ENCODE assay signal across 31 cellular contexts in genomic region chr13:112831196-112831595, GRCh38.
"Had no signal": no experiment of that assay in that cellular context is flagged by ENCODE, and none has a peak within 500 bp of the region (broad histone marks: within the 10 kb centered on the region; RNA-seq: fewer than 3 reads in every experiment).

No MANE protein-coding gene starts in this region.

- H3K4me3 ChIP-seq: adrenal gland, body of pancreas had no signal

- H3K27ac Mint-ChIP-seq: activated B cell treated with CpG ODN at 0.5 μM for 24 hours; activated CD8-positive, alpha-beta T cell treated with anti-CD3 and anti-CD28 coated beads for 36 hours; activated naive CD4-positive, alpha-beta T cell treated with anti-CD3 and anti-CD28 coated beads for 36 hours; activated naive CD4-positive, alpha-beta T cell treated with anti-CD3 and anti-CD28 coated beads, Interleukin-2, amount 50 U/mL, for 24 hours; activated naive CD8-positive, alpha-beta T cell treated with anti-CD3 and anti-CD28 coated beads for 36 hours; activated naive CD8-positive, alpha-beta T cell treated with anti-CD3 and anti-CD28 coated beads, Interleukin-2, amount 50 U/mL, for 24 hours; activated T-helper 17 cell treated with anti-CD3 and anti-CD28 coated beads, Interleukin-2, amount 50 U/mL, for 72 hours; effector memory CD8-positive, alpha-beta T cell; T-helper 17 cell; T-helper 2 cell treated with Interferon-gamma antibody and Interleukin-4, amounts not matched to agents 5 μg/mL and 100 μg/mL, for 36 hours had no signal

- ATAC-seq: activated CD4-positive, CD25-positive, alpha-beta regulatory T cell treated with anti-CD3 and anti-CD28 coated beads, Interleukin-2, amount 50 U/mL, for 24 hours; activated CD8-positive, alpha-beta T cell treated with anti-CD3 and anti-CD28 coated beads for 36 hours; activated naive CD8-positive, alpha-beta T cell treated with anti-CD3 and anti-CD28 coated beads, Interleukin-2, amount 50 U/mL, for 24 hours; activated T-cell treated with anti-CD3 and anti-CD28 coated beads, Interleukin-2, amount 50 U/mL, for 4 hours; activated T-helper 17 cell treated with anti-CD3 and anti-CD28 coated beads, Interleukin-2, amount 50 U/mL, for 72 hours; body of pancreas; effector memory CD8-positive, alpha-beta T cell; esophagus mucosa; T-helper 17 cell had no signal

- H3K4me1 ChIP-seq: adrenal gland, body of pancreas had no signal

- H3K27me3 ChIP-seq: adrenal gland, body of pancreas had no signal

- H3K9me3 Mint-ChIP-seq: activated B cell treated with CpG ODN at 0.5 μM for 24 hours; activated CD8-positive, alpha-beta T cell treated with anti-CD3 and anti-CD28 coated beads for 36 hours; activated naive CD4-positive, alpha-beta T cell treated with anti-CD3 and anti-CD28 coated beads for 36 hours; activated naive CD4-positive, alpha-beta T cell treated with anti-CD3 and anti-CD28 coated beads, Interleukin-2, amount 50 U/mL, for 24 hours; activated naive CD8-positive, alpha-beta T cell treated with anti-CD3 and anti-CD28 coated beads for 36 hours; activated naive CD8-positive, alpha-beta T cell treated with anti-CD3 and anti-CD28 coated beads, Interleukin-2, amount 50 U/mL, for 24 hours; activated T-cell treated with anti-CD3 and anti-CD28 coated beads, Interleukin-2, amount 50 U/mL, for 4 hours; activated T-helper 17 cell treated with anti-CD3 and anti-CD28 coated beads, Interleukin-2, amount 50 U/mL, for 72 hours; effector memory CD8-positive, alpha-beta T cell; T-helper 2 cell treated with Interferon-gamma antibody and Interleukin-4, amounts not matched to agents 5 μg/mL and 100 μg/mL, for 36 hours had no signal

- DNase-seq: activated B cell treated with CpG ODN at 0.5 μM for 24 hours; activated CD4-positive, alpha-beta T cell treated with anti-CD3 and anti-CD28 coated beads for 48 hours; activated CD4-positive, alpha-beta T cell treated with anti-CD3 and anti-CD28 coated beads, Interleukin-2, amount 50 U/mL, for 1 hour; activated CD4-positive, alpha-beta T cell treated with anti-CD3 and anti-CD28 coated beads, Interleukin-2, amount 50 U/mL, for 48 hours; activated CD8-positive, alpha-beta memory T cell treated with anti-CD3 and anti-CD28 coated beads for 24 hours; activated CD8-positive, alpha-beta T cell treated with anti-CD3 and anti-CD28 coated beads for 36 hours; activated effector memory CD4-positive, alpha-beta T cell treated with anti-CD3 and anti-CD28 coated beads, Interleukin-2, amount 50 U/mL, for 16 hours; activated naive CD4-positive, alpha-beta T cell treated with anti-CD3 and anti-CD28 coated beads for 36 hours; activated naive CD8-positive, alpha-beta T cell treated with anti-CD3 and anti-CD28 coated beads for 36 hours; activated naive CD8-positive, alpha-beta T cell treated with anti-CD3 and anti-CD28 coated beads, Interleukin-2, amount 50 U/mL, for 24 hours; activated T-cell treated with anti-CD3 and anti-CD28 coated beads, Interleukin-2, amount 50 U/mL, for 4 hours; adrenal gland; amygdala; body of pancreas; cortex of kidney; dermis blood vessel endothelial cell; effector CD4-positive, alpha-beta T cell; effector memory CD8-positive, alpha-beta T cell; foreskin fibroblast; T-helper 1 cell; T-helper 17 cell; T1000; WERI-Rb-1 had no signal

- H3K27me3 Mint-ChIP-seq: activated B cell treated with CpG ODN at 0.5 μM for 24 hours; activated CD8-positive, alpha-beta T cell treated with anti-CD3 and anti-CD28 coated beads for 36 hours; activated naive CD4-positive, alpha-beta T cell treated with anti-CD3 and anti-CD28 coated beads, Interleukin-2, amount 50 U/mL, for 24 hours; activated naive CD8-positive, alpha-beta T cell treated with anti-CD3 and anti-CD28 coated beads for 36 hours; activated naive CD8-positive, alpha-beta T cell treated with anti-CD3 and anti-CD28 coated beads, Interleukin-2, amount 50 U/mL, for 24 hours; activated T-helper 17 cell treated with anti-CD3 and anti-CD28 coated beads, Interleukin-2, amount 50 U/mL, for 72 hours; effector memory CD8-positive, alpha-beta T cell; T-helper 17 cell had no signal

- H3K9me3 ChIP-seq: adrenal gland, body of pancreas had no signal

- H3K27ac ChIP-seq: adrenal gland, body of pancreas, WERI-Rb-1 had no signal

- H3K4me1 Mint-ChIP-seq: activated B cell treated with CpG ODN at 0.5 μM for 24 hours; activated naive CD4-positive, alpha-beta T cell treated with anti-CD3 and anti-CD28 coated beads, Interleukin-2, amount 50 U/mL, for 24 hours; activated naive CD8-positive, alpha-beta T cell treated with anti-CD3 and anti-CD28 coated beads for 36 hours; activated naive CD8-positive, alpha-beta T cell treated with anti-CD3 and anti-CD28 coated beads, Interleukin-2, amount 50 U/mL, for 24 hours; T-helper 17 cell had no signal

- H3K4me3 Mint-ChIP-seq: activated B cell treated with CpG ODN at 0.5 μM for 24 hours; activated CD8-positive, alpha-beta T cell treated with anti-CD3 and anti-CD28 coated beads for 36 hours; activated naive CD4-positive, alpha-beta T cell treated with anti-CD3 and anti-CD28 coated beads for 36 hours; activated naive CD4-positive, alpha-beta T cell treated with anti-CD3 and anti-CD28 coated beads, Interleukin-2, amount 50 U/mL, for 24 hours; activated naive CD8-positive, alpha-beta T cell treated with anti-CD3 and anti-CD28 coated beads for 36 hours; activated naive CD8-positive, alpha-beta T cell treated with anti-CD3 and anti-CD28 coated beads, Interleukin-2, amount 50 U/mL, for 24 hours; activated T-cell treated with anti-CD3 and anti-CD28 coated beads, Interleukin-2, amount 50 U/mL, for 4 hours; activated T-helper 17 cell treated with anti-CD3 and anti-CD28 coated beads, Interleukin-2, amount 50 U/mL, for 72 hours; effector memory CD8-positive, alpha-beta T cell; T-helper 17 cell; T-helper 2 cell treated with Interferon-gamma antibody and Interleukin-4, amounts not matched to agents 5 μg/mL and 100 μg/mL, for 36 hours had no signal

- FAIRE-seq: colon, endometrium, frontal cortex had no signal
